ENCODE assay signal across 8 cellular contexts in genomic region chr7:25180946-25181345, GRCh38. TPM values are rescaled to one million over a fixed set of nuclear protein-coding genes. Genes with fewer than 3 reads are reported as not detected.
DNase-seq lines count a peak whose midpoint lies in the region; ATAC-seq and TF ChIP-seq lines count a peak whose summit lies in the region.

No MANE protein-coding gene starts in this region.

- H3K27me3 ChIP-seq in CD8-positive, alpha-beta memory T cell (ENCODE audit: insufficient read depth, low read length, poor library complexity, severe bottlenecking), result no peaks in the 10 kb centered on the region

- H3K27me3 Mint-ChIP-seq in CD8-positive, alpha-beta memory T cell, result peaks cover 4 to 11% of the 10 kb centered on the region in 2 donors
- peaks cover 13 to 19% of the 10 kb centered on the region in 2 donors for H3K27me3 Mint-ChIP-seq in effector memory CD8-positive, alpha-beta T cell
- peaks cover 6% of the 10 kb centered on the region for H3K27me3 Mint-ChIP-seq in progenitor cell of endocrine pancreas

- H3K27ac Mint-ChIP-seq in CD8-positive, alpha-beta memory T cell, result peak overlapping the region in 7 of 8 donors; percentile 74 to 98 (median 91)
- peak overlapping the region; percentile 71 to 85 for H3K27ac Mint-ChIP-seq in effector memory CD8-positive, alpha-beta T cell
- H3K27ac Mint-ChIP-seq in progenitor cell of endocrine pancreas, result no peak overlapping the region

- H3K4me3 Mint-ChIP-seq in CD8-positive, alpha-beta memory T cell, result peak overlapping the region; percentile 85 to 96 (median 91)
- H3K4me3 Mint-ChIP-seq in effector memory CD8-positive, alpha-beta T cell, result peak overlapping the region; percentile 82 to 91
- H3K4me3 Mint-ChIP-seq in progenitor cell of endocrine pancreas (ENCODE audit: low read depth), result peak overlapping the region; percentile 83

- DNase-seq in CD8-positive, alpha-beta memory T cell, result no peak
- peak; percentile 30 for DNase-seq in NCI-H69 (lab: John Stamatoyannopoulos, UW)
- DNase-seq in effector memory CD8-positive, alpha-beta T cell, result no peak
- DNase-seq in progenitor cell of endocrine pancreas (ENCODE audit: low spot score, unreplicated experiment), result no peak
- DNase-seq in midbrain (lab: John Stamatoyannopoulos, UW), result no peak
- no peak for DNase-seq in activated CD4-positive, CD25-positive, alpha-beta regulatory T cell treated with anti-CD3 and anti-CD28 coated beads, Interleukin-2, amount 50 U/mL, for 72 hours
- no peak for DNase-seq in DMS79 (lab: John Stamatoyannopoulos, UW)
- DNase-seq in mesenteric fat pad (ENCODE audit: low spot score), result no peak

- no peaks in the 10 kb centered on the region for H3K36me3 ChIP-seq in CD8-positive, alpha-beta memory T cell (ENCODE audit: insufficient read depth, low read length)

- ATAC-seq in effector memory CD8-positive, alpha-beta T cell (replicated peaks), result no peak

- CTCF ChIA-PET in CD8-positive, alpha-beta memory T cell (lab: Charles Lee), result interaction anchor here (0.6 to 1.5 kb wide), 9 partner anchors 8 to 154 kb away, joined by 3 to 5 read pairs (median 3); partner anchors contain the start of gene CYCS

- H3K27ac ChIP-seq in CD8-positive, alpha-beta memory T cell (ENCODE audit: low read depth, low read length), result no peak overlapping the region

- peaks cover 17 to 30% (median 24%) of the 10 kb centered on the region in 3 donors for H3K4me1 Mint-ChIP-seq in CD8-positive, alpha-beta memory T cell
- H3K4me1 Mint-ChIP-seq in effector memory CD8-positive, alpha-beta T cell (ENCODE audit: low read depth in 2 of 2), result peaks cover 5 to 11% of the 10 kb centered on the region in 2 donors
- peaks cover 5% of the 10 kb centered on the region for H3K4me1 Mint-ChIP-seq in progenitor cell of endocrine pancreas (ENCODE audit: low read depth)

- peak overlapping the region; percentile 70 for H3K4me3 ChIP-seq in CD8-positive, alpha-beta memory T cell (ENCODE audit: low read length)

- H3K36me3 Mint-ChIP-seq in CD8-positive, alpha-beta memory T cell, result peaks cover 0 to 11% (median 9%) of the 10 kb centered on the region in 3 donors
- peaks cover 2% of the 10 kb centered on the region for H3K36me3 Mint-ChIP-seq in effector memory CD8-positive, alpha-beta T cell (ENCODE audit: insufficient read depth)
- H3K36me3 Mint-ChIP-seq in progenitor cell of endocrine pancreas (ENCODE audit: insufficient read depth), result peaks cover 2% of the 10 kb centered on the region

- POLR2A ChIA-PET in CD8-positive, alpha-beta memory T cell (lab: Charles Lee), result interaction anchor here (0.6 to 1.0 kb wide), 2 partner anchors 55 to 287 kb away, joined by 3 to 12 read pairs; partner anchors contain the start of gene CYCS

- H3K4me1 ChIP-seq in CD8-positive, alpha-beta memory T cell (ENCODE audit: insufficient read depth, low read length), result peaks cover 16% of the 10 kb centered on the region

- H3K9me3 Mint-ChIP-seq in CD8-positive, alpha-beta memory T cell, result no peaks in the 10 kb centered on the region
- no peaks in the 10 kb centered on the region for H3K9me3 Mint-ChIP-seq in effector memory CD8-positive, alpha-beta T cell
- no peaks in the 10 kb centered on the region for H3K9me3 Mint-ChIP-seq in progenitor cell of endocrine pancreas (ENCODE audit: low read depth)

- H3K9me3 ChIP-seq in CD8-positive, alpha-beta memory T cell (ENCODE audit: low read length), result no peaks in the 10 kb centered on the region

- no peak for TF ChIP-seq CTCF in progenitor cell of endocrine pancreas (IDR thresholded peaks at IDR 0.05; ENCODE audit: unreplicated experiment)

RNA-seq across cellular contexts. Expression of gene NPVF, which starts 47.3 kb away (rescaled TPM):
- not detected for total RNA-seq in CD8-positive, alpha-beta memory T cell
- polyA plus RNA-seq in CD8-positive, alpha-beta memory T cell, result not detected
- total RNA-seq in progenitor cell of endocrine pancreas (not detected in 2 replicates), mesenteric fat pad (not detected)

RNA-seq across cellular contexts. Expression of gene CYCS, which starts 55.9 kb away (rescaled TPM):
- total RNA-seq in CD8-positive, alpha-beta memory T cell, result 100 to 1,000 TPM; 294 to 324 TPM
- polyA plus RNA-seq in CD8-positive, alpha-beta memory T cell, result 148 TPM
- total RNA-seq in progenitor cell of endocrine pancreas, result 62.3 and 69.5 TPM in 2 replicates
- 107 TPM for total RNA-seq in mesenteric fat pad
